Comparison of ENCODE assay signal across 16 cellular contexts in the genomic region with DNA sequence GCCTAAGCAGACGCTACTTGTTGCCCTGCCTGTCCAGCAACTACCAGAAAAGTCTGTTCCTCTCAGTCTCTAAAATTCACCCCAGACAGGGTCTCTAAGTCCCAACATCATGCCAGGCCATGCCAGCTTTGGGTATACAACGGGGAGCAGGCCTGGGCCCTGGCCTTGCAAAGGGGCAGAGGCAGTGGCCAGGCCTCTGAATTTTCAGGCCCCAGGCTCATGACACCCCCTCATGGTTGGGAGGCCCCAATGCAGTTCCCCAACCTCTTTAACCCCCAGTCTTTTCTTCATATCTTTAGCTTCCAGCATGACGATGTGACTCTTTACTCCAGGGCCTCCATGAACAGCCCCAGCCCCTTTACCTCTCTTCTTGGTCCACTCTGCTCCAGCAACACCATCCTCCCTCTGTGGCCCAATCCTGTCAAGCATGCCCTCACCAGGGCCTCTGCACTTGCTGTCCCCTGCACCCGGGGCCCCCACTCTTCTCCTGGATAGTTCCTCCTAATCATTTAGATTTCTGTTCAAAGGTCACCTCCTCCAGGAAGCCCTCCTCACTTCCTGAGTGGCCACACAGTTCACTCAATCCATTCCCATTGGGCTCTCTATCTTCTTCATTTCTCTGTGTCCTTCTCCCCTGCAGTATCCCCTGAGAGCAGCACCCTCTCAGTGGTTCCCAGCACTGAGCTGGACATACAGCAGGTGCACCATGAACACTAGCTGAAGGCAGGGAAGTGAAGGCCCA. TPM values are rescaled to one million over a fixed set of nuclear protein-coding genes. Genes with fewer than 3 reads are reported as not detected.
DNase-seq lines count a peak whose midpoint lies in the region; ATAC-seq and TF ChIP-seq lines count a peak whose summit lies in the region.
"Had no signal": no experiment of that assay in that cellular context is flagged by ENCODE, and none has a peak within 500 bp of the region (broad histone marks: within the 10 kb centered on the region; RNA-seq: fewer than 3 reads in every experiment).

No MANE protein-coding gene starts in this region.

- no peak for ATAC-seq in activated naive CD4-positive, alpha-beta T cell treated with anti-CD3 and anti-CD28 coated beads, Interleukin-2, amount 50 U/mL, for 72 hours
- no peak for ATAC-seq in central memory CD8-positive, alpha-beta T cell (replicated peaks; ENCODE audit: extremely low read depth, poor library complexity, severe bottlenecking)
- no peak for ATAC-seq in HG02588 (IDR thresholded peaks at IDR 0.05; ENCODE audit: unreplicated experiment)
- no peak for ATAC-seq in psoas muscle
- ATAC-seq: lower lobe of right lung had no signal

- peaks cover 26% of the 10 kb centered on the region for H3K4me1 ChIP-seq in OCI-LY3 (ENCODE audit: low read length)
- no peaks in the 10 kb centered on the region for H3K4me1 ChIP-seq in psoas muscle
- peaks cover 11% of the 10 kb centered on the region for H3K4me1 ChIP-seq in vagina
- peaks cover 0 to 26% (median 19%) of the 10 kb centered on the region in 4 donors for H3K4me1 ChIP-seq in tibial artery

- H3K27me3 ChIP-seq in OCI-LY3 (ENCODE audit: low read depth, low read length) (peaks cover 8% of the 10 kb centered on the region), psoas muscle (ENCODE audit: insufficient read depth in 3 of 3, low read length in 2 of 3) (peaks cover 0 to 8% (median 3%) of the 10 kb centered on the region in 3 donors), vagina (no peaks in the 10 kb centered on the region), tibial artery (peaks cover 0 to 6% of the 10 kb centered on the region in 2 donors)

- no peaks in the 10 kb centered on the region for H3K9me3 Mint-ChIP-seq in activated naive CD4-positive, alpha-beta T cell treated with anti-CD3 and anti-CD28 coated beads, Interleukin-2, amount 50 U/mL, for 72 hours
- H3K9me3 Mint-ChIP-seq in central memory CD8-positive, alpha-beta T cell: no peaks in the 10 kb centered on the region

- H3K27ac ChIP-seq in OCI-LY3 (ENCODE audit: low read length): no peak overlapping the region
- H3K27ac ChIP-seq in psoas muscle: no peak overlapping the region
- H3K27ac ChIP-seq in vagina: no peak overlapping the region
- peak overlapping the region in 1 of 2 donors; percentile 14 for H3K27ac ChIP-seq in tibial artery
- H3K27ac ChIP-seq: lower lobe of right lung had no signal

- H3K4me1 Mint-ChIP-seq in central memory CD8-positive, alpha-beta T cell: peaks cover 51% of the 10 kb centered on the region

- no peak for TF ChIP-seq POLR2A in vagina (IDR thresholded peaks at IDR 0.05)

- TF ChIP-seq CTCF in OCI-LY3 (IDR thresholded peaks at IDR 0.05; ENCODE audit: low read depth, low read length) (peak; percentile 26), psoas muscle (IDR thresholded peaks at IDR 0.05) (no peak), vagina (IDR thresholded peaks at IDR 0.05) (no peak), tibial artery (IDR thresholded peaks at IDR 0.05) (no peak)

- no peaks in the 10 kb centered on the region for H3K9me3 ChIP-seq in OCI-LY3 (ENCODE audit: insufficient read depth, low read length)
- H3K9me3 ChIP-seq in psoas muscle: no peaks in the 10 kb centered on the region
- no peaks in the 10 kb centered on the region for H3K9me3 ChIP-seq in vagina
- H3K9me3 ChIP-seq in tibial artery: no peaks in the 10 kb centered on the region
- H3K9me3 ChIP-seq: lower lobe of right lung had no signal

- no peaks in the 10 kb centered on the region for H3K36me3 Mint-ChIP-seq in activated naive CD4-positive, alpha-beta T cell treated with anti-CD3 and anti-CD28 coated beads, Interleukin-2, amount 50 U/mL, for 72 hours
- no peaks in the 10 kb centered on the region for H3K36me3 Mint-ChIP-seq in central memory CD8-positive, alpha-beta T cell (ENCODE audit: insufficient read depth)

- H3K9ac ChIP-seq in OCI-LY3 (ENCODE audit: low read length): no peak overlapping the region

- H3K4me3 ChIP-seq in OCI-LY3 (ENCODE audit: low read length): no peak overlapping the region
- no peak overlapping the region for H3K4me3 ChIP-seq in psoas muscle
- no peak overlapping the region for H3K4me3 ChIP-seq in vagina
- H3K4me3 ChIP-seq in tibial artery: no peak overlapping the region
- H3K4me3 ChIP-seq: lower lobe of right lung, smooth muscle cell had no signal

- no peaks in the 10 kb centered on the region for H3K79me2 ChIP-seq in OCI-LY3 (ENCODE audit: low read length)

- WGBS in psoas muscle, 3 donors: 73 to 81% (median 73%) methylated on average over 4 of the region's 4 CpGs

- peak overlapping the region; percentile 73 to 92 for H3K27ac Mint-ChIP-seq in activated naive CD4-positive, alpha-beta T cell treated with anti-CD3 and anti-CD28 coated beads, Interleukin-2, amount 50 U/mL, for 72 hours
- peak overlapping the region; percentile 87 for H3K27ac Mint-ChIP-seq in central memory CD8-positive, alpha-beta T cell (ENCODE audit: low read depth)

- no peak overlapping the region for H3K4me3 Mint-ChIP-seq in central memory CD8-positive, alpha-beta T cell

- H3K27me3 Mint-ChIP-seq in central memory CD8-positive, alpha-beta T cell: peaks cover under 1% of the 10 kb centered on the region

- H3K4me2 ChIP-seq in OCI-LY3 (ENCODE audit: low read length): no peak overlapping the region
- H3K4me2 ChIP-seq: smooth muscle cell had no signal

- no peak for DNase-seq in activated naive CD4-positive, alpha-beta T cell treated with anti-CD3 and anti-CD28 coated beads, Interleukin-2, amount 50 U/mL, for 72 hours (ENCODE audit: low spot score in 2 of 2)
- no peak for DNase-seq in activated naive CD4-positive, alpha-beta T cell treated with anti-CD3 and anti-CD28 coated beads, Interleukin-2, amount 50 U/mL, for 16 hours
- DNase-seq in central memory CD8-positive, alpha-beta T cell (ENCODE audit: low spot score in 2 of 2): no peak
- DNase-seq in psoas muscle (no peak), vagina (ENCODE audit: extremely low spot score in 2 of 2) (no peak), tibial artery (no peak)
- DNase-seq: activated CD4-positive, CD25-positive, alpha-beta regulatory T cell treated with anti-CD3 and anti-CD28 coated beads, Interleukin-2, amount 50 U/mL, for 72 hours; DMS53; effector memory CD4-positive, alpha-beta T cell; foreskin fibroblast; IMR-90; lower lobe of right lung; NCI-H1436 treated with DMSO at 0.1 percent for 48 hours had no signal

- H3K36me3 ChIP-seq in OCI-LY3 (replicated peaks; ENCODE audit: low read depth, low read length) (no peaks in the 10 kb centered on the region), psoas muscle (ENCODE audit: insufficient read depth in 1 of 2, low read depth in 1 of 2) (no peaks in the 10 kb centered on the region), vagina (no peaks in the 10 kb centered on the region), tibial artery (no peaks in the 10 kb centered on the region)
- H3K36me3 ChIP-seq: lower lobe of right lung had no signal

- H4K20me1 ChIP-seq in OCI-LY3 (ENCODE audit: insufficient read depth, low read length): no peaks in the 10 kb centered on the region

- intact Hi-C loops in psoas muscle (cut with DNase I) (no loop called here), vagina (cut with DNase I) (no loop called here), tibial artery (cut with DNase I; ENCODE audit: low total_unique reads) (no loop called here)

- no peak overlapping the region for H2AFZ ChIP-seq in OCI-LY3 (ENCODE audit: low read depth, low read length)

RNA-seq across cellular contexts. Expression of gene IQSEC1, which starts 4.8 kb away (rescaled TPM):
- total RNA-seq in activated naive CD4-positive, alpha-beta T cell treated with anti-CD3 and anti-CD28 coated beads, Interleukin-2, amount 50 U/mL, for 72 hours: 10 to 100 TPM; 25.0 to 37.1 TPM
- total RNA-seq in psoas muscle (10 to 100 TPM; 28.0 to 45.4 (median 33.9) TPM), vagina (34.9 TPM)
- 10 to 100 TPM in 2 of 3 donors, 1 to 10 TPM in 1; 8.6 to 22.0 (median 10.8) TPM for polyA plus RNA-seq in psoas muscle
